ENCODE assay signal across 29 cellular contexts in the genomic region with DNA sequence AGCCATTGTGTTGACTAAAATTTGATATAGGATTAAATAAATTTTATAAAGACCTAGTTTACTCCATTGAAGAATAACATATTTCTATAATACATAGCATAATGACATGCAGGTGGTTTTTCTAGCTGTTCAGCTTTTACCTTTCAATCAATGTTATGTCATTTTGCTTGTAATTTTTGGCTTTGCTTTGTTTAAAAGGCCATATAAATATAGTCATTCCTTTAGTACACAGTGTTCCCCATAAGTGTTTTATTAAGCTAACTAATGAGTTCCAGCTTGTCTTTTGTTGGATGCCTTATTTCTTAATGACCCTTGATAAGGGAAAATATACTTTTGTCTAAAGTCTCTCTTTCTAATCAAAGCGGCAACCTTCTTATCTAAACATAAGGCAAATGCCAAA.
"Had no signal": no experiment of that assay in that cellular context is flagged by ENCODE, and none has a peak within 500 bp of the region (broad histone marks: within the 10 kb centered on the region; RNA-seq: fewer than 3 reads in every experiment).

No MANE protein-coding gene starts in this region.

- ATAC-seq: natural killer cell; psoas muscle; right cardiac atrium; right lobe of liver; stimulated activated memory B cell treated with anti-CD40 and anti-IgM and Interleukin-4, amounts not matched to agents 10 μg/mL and 1 μg/mL and 100 μg/mL, for 72 hours; stimulated activated naive CD8-positive, alpha-beta T cell treated with anti-CD3 and anti-CD28 coated beads, Interleukin-15, amount 100 ng/mL, for 72 hours; stimulated activated naive CD8-positive, alpha-beta T cell treated with anti-CD3 and anti-CD28 coated beads, Interleukin-15, Interleukin-2, amounts not matched to agents 100 U/mL and 50 U/mL, for 24 hours had no signal

- FAIRE-seq: urothelium cell line had no signal

- H3K9ac ChIP-seq: neural progenitor cell, parathyroid adenoma had no signal

- H3K79me2 ChIP-seq: parathyroid adenoma had no signal

- H3K27ac ChIP-seq: neural progenitor cell, ovary, parathyroid adenoma, psoas muscle, right lobe of liver, sigmoid colon, spleen, suprapubic skin, testis, tibial nerve, upper lobe of left lung, vagina had no signal

- H3K36me3 ChIP-seq: neural progenitor cell, ovary, right lobe of liver, sigmoid colon, spleen, suprapubic skin, tibial nerve, upper lobe of left lung, vagina had no signal

- H3K27me3 ChIP-seq: neural progenitor cell, ovary, right lobe of liver, sigmoid colon, spleen, suprapubic skin, testis, tibial nerve, upper lobe of left lung, vagina had no signal

- H3K4me2 ChIP-seq: neural progenitor cell, smooth muscle cell had no signal

- H3K9me3 ChIP-seq: ovary, psoas muscle, right lobe of liver, sigmoid colon, spleen, suprapubic skin, testis, tibial nerve, upper lobe of left lung, vagina had no signal

- H3K4me1 ChIP-seq: neural progenitor cell, parathyroid adenoma, psoas muscle, right lobe of liver, sigmoid colon, spleen, testis, tibial nerve, upper lobe of left lung, vagina had no signal

- DNase-seq: natural killer cell; occipital lobe; ovary; posterior cingulate gyrus; psoas muscle; right cardiac atrium; right lobe of liver; sigmoid colon; spleen; stimulated activated CD4-positive, alpha-beta T cell treated with anti-CD3 and anti-CD28 coated beads, Interleukin-12 subunit alpha, Interleukin-12 subunit beta, amount 100 ng/mL, for 4 hours; stimulated activated CD4-positive, alpha-beta T cell treated with anti-CD3 and anti-CD28 coated beads, Interleukin-1b, Interleukin-23, amount 100 ng/mL, for 48 hours; stimulated activated CD4-positive, alpha-beta T cell treated with anti-CD3 and anti-CD28 coated beads, Interleukin-4, amount 100 ng/mL, for 1 hour; stimulated activated CD4-positive, alpha-beta T cell treated with anti-CD3 and anti-CD28 coated beads, Interleukin-4, amount 100 ng/mL, for 4 hours; stimulated activated CD8-positive, alpha-beta memory T cell treated with anti-CD3 and anti-CD28 coated beads, Interleukin-4, amount 100 ng/mL, for 48 hours; stimulated activated naive CD4-positive, alpha-beta T cell; stimulated activated naive CD8-positive, alpha-beta T cell treated with anti-CD3 and anti-CD28 coated beads, Interleukin-15, amount 100 ng/mL, for 72 hours; stimulated activated naive CD8-positive, alpha-beta T cell treated with anti-CD3 and anti-CD28 coated beads, Interleukin-15, Interleukin-2, amounts not matched to agents 100 U/mL and 50 U/mL, for 24 hours; substantia nigra; testis; trophoblast cell; upper lobe of left lung had no signal

- H3K4me3 ChIP-seq: neural progenitor cell, ovary, psoas muscle, right lobe of liver, sigmoid colon, smooth muscle cell, spleen, suprapubic skin, testis, tibial nerve, upper lobe of left lung, vagina had no signal

- H2AFZ ChIP-seq: neural progenitor cell, parathyroid adenoma had no signal
